16 cellular contexts compared by ENCODE assay signal in genomic region chr6:150894191-150894744, GRCh38. TPM values are rescaled to one million over a fixed set of nuclear protein-coding genes. Genes with fewer than 3 reads are reported as not detected.
DNase-seq lines count a peak whose midpoint lies in the region; ATAC-seq and TF ChIP-seq lines count a peak whose summit lies in the region.
"Had no signal": no experiment of that assay in that cellular context is flagged by ENCODE, and none has a peak within 500 bp of the region (broad histone marks: within the 10 kb centered on the region; RNA-seq: fewer than 3 reads in every experiment).

No MANE protein-coding gene starts in this region.

- H3K36me3 Mint-ChIP-seq in activated CD8-positive, alpha-beta memory T cell treated with anti-CD3 and anti-CD28 coated beads, Interleukin-2, amount 10 ng/mL, durations not matched to agents 7 days and 5 days, result peaks cover 32% of the 10 kb centered on the region
- peaks cover 80% of the 10 kb centered on the region for H3K36me3 Mint-ChIP-seq in stimulated activated effector memory CD8-positive, alpha-beta T cell treated with anti-CD3 and anti-CD28 coated beads, Interleukin-12 subunit alpha, Interleukin-12 subunit beta, amount 100 ng/mL, for 72 hours

- CTCF ChIA-PET in activated CD8-positive, alpha-beta memory T cell treated with anti-CD3 and anti-CD28 coated beads, Interleukin-2, amount 10 ng/mL, durations not matched to agents 7 days and 5 days (lab: Charles Lee), result interaction anchor here (1.1 to 11.2 kb wide), 5 partner anchors 120 to 512 kb away, joined by 3 to 189 read pairs (median 3); no protein-coding TSS in a partner anchor

- peak overlapping the region; percentile 43 to 71 for H3K27ac ChIP-seq in coronary artery
- H3K27ac ChIP-seq: epithelial cell of prostate, suprapubic skin had no signal

- H3K4me3 ChIP-seq in coronary artery, result no peak overlapping the region
- H3K4me3 ChIP-seq: ovary, suprapubic skin had no signal

- no peak overlapping the region for H3K4me3 Mint-ChIP-seq in activated CD8-positive, alpha-beta memory T cell treated with anti-CD3 and anti-CD28 coated beads, Interleukin-2, amount 10 ng/mL, durations not matched to agents 7 days and 5 days
- H3K4me3 Mint-ChIP-seq in stimulated activated effector memory CD8-positive, alpha-beta T cell treated with anti-CD3 and anti-CD28 coated beads, Interleukin-12 subunit alpha, Interleukin-12 subunit beta, amount 100 ng/mL, for 72 hours, result no peak overlapping the region
- H3K4me3 Mint-ChIP-seq: CD4-positive, alpha-beta T cell had no signal

- DNase-seq in activated CD8-positive, alpha-beta memory T cell treated with anti-CD3 and anti-CD28 coated beads, Interleukin-2, amount 10 ng/mL, durations not matched to agents 7 days and 5 days, result peak; percentile 9
- DNase-seq in activated CD8-positive, alpha-beta memory T cell treated with anti-CD3 and anti-CD28 coated beads, Interleukin-2, amount 50 U/mL, for 4 hours, result no peak
- DNase-seq in NCI-H526 treated with DMSO at 0.1 percent for 48 hours (lab: John Stamatoyannopoulos, UW) (peak; percentile 37), coronary artery (ENCODE audit: low spot score) (no peak), NCI-H1092 (lab: John Stamatoyannopoulos, UW) (no peak), NCI-H510A (lab: John Stamatoyannopoulos, UW) (no peak)
- no peak for DNase-seq in stimulated activated effector memory CD8-positive, alpha-beta T cell treated with anti-CD3 and anti-CD28 coated beads, Interleukin-12 subunit alpha, Interleukin-12 subunit beta, amount 100 ng/mL, for 72 hours (ENCODE audit: low spot score in 2 of 2)
- no peak for DNase-seq in activated effector memory CD4-positive, alpha-beta T cell treated with Interleukin-2 at 50 U/mL for 16 hours
- DNase-seq: activated CD4-positive, alpha-beta T cell treated with anti-CD3 and anti-CD28 coated beads, Interleukin-2, amount 50 U/mL, for 1 hour; activated gamma-delta T cell treated with Interleukin-2 at 50 U/mL for 16 hours; CD4-positive, alpha-beta T cell; hypothalamus; kidney; ovary had no signal

- no peak for ATAC-seq in activated CD8-positive, alpha-beta memory T cell treated with anti-CD3 and anti-CD28 coated beads, Interleukin-2, amount 10 ng/mL, durations not matched to agents 7 days and 5 days
- ATAC-seq in stimulated activated effector memory CD8-positive, alpha-beta T cell treated with anti-CD3 and anti-CD28 coated beads, Interleukin-12 subunit alpha, Interleukin-12 subunit beta, amount 100 ng/mL, for 72 hours, result no peak

- H3K27me3 Mint-ChIP-seq in activated CD8-positive, alpha-beta memory T cell treated with anti-CD3 and anti-CD28 coated beads, Interleukin-2, amount 10 ng/mL, durations not matched to agents 7 days and 5 days, result no peaks in the 10 kb centered on the region
- H3K27me3 Mint-ChIP-seq: CD4-positive, alpha-beta T cell had no signal

- H3K4me1 Mint-ChIP-seq in activated CD8-positive, alpha-beta memory T cell treated with anti-CD3 and anti-CD28 coated beads, Interleukin-2, amount 10 ng/mL, durations not matched to agents 7 days and 5 days, result peaks cover 46% of the 10 kb centered on the region
- H3K4me1 Mint-ChIP-seq in stimulated activated effector memory CD8-positive, alpha-beta T cell treated with anti-CD3 and anti-CD28 coated beads, Interleukin-12 subunit alpha, Interleukin-12 subunit beta, amount 100 ng/mL, for 72 hours, result peaks cover 20% of the 10 kb centered on the region

- TF ChIP-seq CTCF in coronary artery (IDR thresholded peaks at IDR 0.05), result no peak

- H3K9me3 Mint-ChIP-seq in activated CD8-positive, alpha-beta memory T cell treated with anti-CD3 and anti-CD28 coated beads, Interleukin-2, amount 10 ng/mL, durations not matched to agents 7 days and 5 days (ENCODE audit: low read depth), result no peaks in the 10 kb centered on the region
- no peaks in the 10 kb centered on the region for H3K9me3 Mint-ChIP-seq in stimulated activated effector memory CD8-positive, alpha-beta T cell treated with anti-CD3 and anti-CD28 coated beads, Interleukin-12 subunit alpha, Interleukin-12 subunit beta, amount 100 ng/mL, for 72 hours
- H3K9me3 Mint-ChIP-seq: CD4-positive, alpha-beta T cell had no signal

- H3K27ac Mint-ChIP-seq in activated CD8-positive, alpha-beta memory T cell treated with anti-CD3 and anti-CD28 coated beads, Interleukin-2, amount 10 ng/mL, durations not matched to agents 7 days and 5 days, result peak overlapping the region; percentile 65
- H3K27ac Mint-ChIP-seq in stimulated activated effector memory CD8-positive, alpha-beta T cell treated with anti-CD3 and anti-CD28 coated beads, Interleukin-12 subunit alpha, Interleukin-12 subunit beta, amount 100 ng/mL, for 72 hours, result peak overlapping the region; percentile 71

RNA-seq across cellular contexts. Expression of gene MTHFD1L, which starts 28.8 kb away (rescaled TPM):
- 10 to 100 TPM; 54.1 to 82.8 TPM for total RNA-seq in activated CD8-positive, alpha-beta memory T cell treated with anti-CD3 and anti-CD28 coated beads, Interleukin-2, amount 10 ng/mL, durations not matched to agents 7 days and 5 days

Comparison
In these comparisons a context has a peak if more than half of its experiments do, and no peak if none do; other contexts are left out.
1. DNase-seq: peak in activated CD8-positive, alpha-beta memory T cell treated with anti-CD3 and anti-CD28 coated beads, Interleukin-2, amount 10 ng/mL, durations not matched to agents 7 days and 5 days (single experiment) and NCI-H526 treated with DMSO at 0.1 percent for 48 hours (single experiment); none in activated CD8-positive, alpha-beta memory T cell treated with anti-CD3 and anti-CD28 coated beads, Interleukin-2, amount 50 U/mL, for 4 hours (single experiment), coronary artery (single experiment), stimulated activated effector memory CD8-positive, alpha-beta T cell treated with anti-CD3 and anti-CD28 coated beads, Interleukin-12 subunit alpha, Interleukin-12 subunit beta, amount 100 ng/mL, for 72 hours (0 of 2), NCI-H1092 (single experiment), NCI-H510A (single experiment) and activated effector memory CD4-positive, alpha-beta T cell treated with Interleukin-2 at 50 U/mL for 16 hours (single experiment).